Comparison of ENCODE assay signal across 9 cellular contexts in genomic region chr5:140112685-140113179, GRCh38. TPM values are rescaled to one million over a fixed set of nuclear protein-coding genes. Genes with fewer than 3 reads are reported as not detected.
A peak's percentile ranks its signal among the peaks of the same experiment; 100 is the strongest.
DNase-seq lines count a peak whose midpoint lies in the region; ATAC-seq and TF ChIP-seq lines count a peak whose summit lies in the region.
"Had no signal": no experiment of that assay in that cellular context is flagged by ENCODE, and none has a peak within 500 bp of the region (broad histone marks: within the 10 kb centered on the region; RNA-seq: fewer than 3 reads in every experiment).

No MANE protein-coding gene starts in this region.

- no peaks in the 10 kb centered on the region for H3K27me3 ChIP-seq in skeletal muscle tissue (ENCODE audit: control insufficient read depth in 3 of 3, insufficient read depth in 3 of 3, low read length in 3 of 3)

- H3K4me3 ChIP-seq in GM12864 (ENCODE audit: low read depth, low read length) (peak overlapping the region; percentile 80), fibroblast of villous mesenchyme (ENCODE audit: low read depth, low read length) (peak overlapping the region; percentile 75), skeletal muscle tissue (ENCODE audit: low read length in 3 of 3) (peak overlapping the region in 2 of 3 donors; percentile 88 to 98)

- DNase-seq in GM12864 (ENCODE audit: low read depth) (no peak), fibroblast of villous mesenchyme (ENCODE audit: low read depth) (no peak), midbrain (lab: John Stamatoyannopoulos, UW) (no peak), RKO (ENCODE audit: low spot score) (no peak), cerebellum (ENCODE audit: low spot score) (no peak)
- DNase-seq: NCI-H524 treated with DMSO at 0.1 percent for 48 hours had no signal

- TF ChIP-seq CTCF in GM12864 (IDR thresholded peaks at IDR 0.05; ENCODE audit: low read depth, low read length, missing control alignments) (no peak), fibroblast of villous mesenchyme (IDR thresholded peaks at IDR 0.05; ENCODE audit: insufficient read depth, low read depth, low read length) (no peak)

- H3K9ac ChIP-seq in skeletal muscle tissue (ENCODE audit: low read depth in 1 of 3, low read length in 3 of 3): peak overlapping the region; percentile 2 to 90 (median 82)

- H3K27ac ChIP-seq in skeletal muscle tissue (ENCODE audit: low read depth, low read length): peak overlapping the region; percentile 89

- H3K4me1 ChIP-seq in skeletal muscle tissue (ENCODE audit: control insufficient read depth in 3 of 3, insufficient read depth in 3 of 3, low read length in 3 of 3): peaks cover 35 to 64% (median 55%) of the 10 kb centered on the region in 3 donors

- no peaks in the 10 kb centered on the region for H3K9me3 ChIP-seq in skeletal muscle tissue (ENCODE audit: control insufficient read depth in 3 of 3, low read length in 3 of 3)

- peak; percentile 4; the same call in 2 of the 3 replicates for ATAC-seq in SK-N-SH treated with all-trans-retinoic acid at 6 μM for 48 hours
- ATAC-seq in HG03469 (IDR thresholded peaks at IDR 0.05; ENCODE audit: unreplicated experiment): no peak

- no peaks in the 10 kb centered on the region for H3K36me3 ChIP-seq in skeletal muscle tissue (ENCODE audit: control insufficient read depth in 3 of 3, insufficient read depth in 3 of 3, low read length in 3 of 3)

TF ChIP-seq in SK-N-SH treated with all-trans-retinoic acid at 6 μM for 48 hours, 23 proteins besides CTCF, POLR2A, EP300 and RAD21:
- TF ChIP-seq ZC3H10 (CRISPR knock-in tag; IDR thresholded peaks at IDR 0.05) (no peak), OSR1 (CRISPR knock-in tag; IDR thresholded peaks at IDR 0.05) (no peak), RARB (CRISPR knock-in tag; IDR thresholded peaks at IDR 0.05) (no peak), CSDC2 (CRISPR knock-in tag; IDR thresholded peaks at IDR 0.05) (no peak), CSRNP3 (CRISPR knock-in tag; IDR thresholded peaks at IDR 0.05) (no peak), ISL1 (CRISPR knock-in tag; IDR thresholded peaks at IDR 0.05) (no peak), CREB5 (CRISPR knock-in tag; IDR thresholded peaks at IDR 0.05; ENCODE audit: low read depth) (no peak), TCF4 (CRISPR knock-in tag; IDR thresholded peaks at IDR 0.05; ENCODE audit: borderline replicate concordance) (no peak), BACH2 (CRISPR knock-in tag; IDR thresholded peaks at IDR 0.05; ENCODE audit: borderline replicate concordance) (no peak), ZNF565 (CRISPR knock-in tag; conservative IDR thresholded peaks at IDR 0.05; ENCODE audit: low read depth) (no peak), ARNTL (CRISPR knock-in tag; IDR thresholded peaks at IDR 0.05; ENCODE audit: borderline replicate concordance, low read depth) (no peak)
- TF ChIP-seq, protein P1, sequence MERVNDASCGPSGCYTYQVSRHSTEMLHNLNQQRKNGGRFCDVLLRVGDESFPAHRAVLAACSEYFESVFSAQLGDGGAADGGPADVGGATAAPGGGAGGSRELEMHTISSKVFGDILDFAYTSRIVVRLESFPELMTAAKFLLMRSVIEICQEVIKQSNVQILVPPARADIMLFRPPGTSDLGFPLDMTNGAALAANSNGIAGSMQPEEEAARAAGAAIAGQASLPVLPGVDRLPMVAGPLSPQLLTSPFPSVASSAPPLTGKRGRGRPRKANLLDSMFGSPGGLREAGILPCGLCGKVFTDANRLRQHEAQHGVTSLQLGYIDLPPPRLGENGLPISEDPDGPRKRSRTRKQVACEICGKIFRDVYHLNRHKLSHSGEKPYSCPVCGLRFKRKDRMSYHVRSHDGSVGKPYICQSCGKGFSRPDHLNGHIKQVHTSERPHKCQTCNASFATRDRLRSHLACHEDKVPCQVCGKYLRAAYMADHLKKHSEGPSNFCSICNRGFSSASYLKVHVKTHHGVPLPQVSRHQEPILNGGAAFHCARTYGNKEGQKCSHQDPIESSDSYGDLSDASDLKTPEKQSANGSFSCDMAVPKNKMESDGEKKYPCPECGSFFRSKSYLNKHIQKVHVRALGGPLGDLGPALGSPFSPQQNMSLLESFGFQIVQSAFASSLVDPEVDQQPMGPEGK (CRISPR knock-in tag; IDR thresholded peaks at IDR 0.05; ENCODE audit: borderline replicate concordance): no peak
- TF ChIP-seq, protein P2, sequence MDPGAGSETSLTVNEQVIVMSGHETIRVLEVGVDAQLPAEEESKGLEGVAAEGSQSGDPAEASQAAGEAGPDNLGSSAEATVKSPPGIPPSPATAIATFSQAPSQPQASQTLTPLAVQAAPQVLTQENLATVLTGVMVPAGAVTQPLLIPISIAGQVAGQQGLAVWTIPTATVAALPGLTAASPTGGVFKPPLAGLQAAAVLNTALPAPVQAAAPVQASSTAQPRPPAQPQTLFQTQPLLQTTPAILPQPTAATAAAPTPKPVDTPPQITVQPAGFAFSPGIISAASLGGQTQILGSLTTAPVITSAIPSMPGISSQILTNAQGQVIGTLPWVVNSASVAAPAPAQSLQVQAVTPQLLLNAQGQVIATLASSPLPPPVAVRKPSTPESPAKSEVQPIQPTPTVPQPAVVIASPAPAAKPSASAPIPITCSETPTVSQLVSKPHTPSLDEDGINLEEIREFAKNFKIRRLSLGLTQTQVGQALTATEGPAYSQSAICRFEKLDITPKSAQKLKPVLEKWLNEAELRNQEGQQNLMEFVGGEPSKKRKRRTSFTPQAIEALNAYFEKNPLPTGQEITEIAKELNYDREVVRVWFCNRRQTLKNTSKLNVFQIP (CRISPR knock-in tag; IDR thresholded peaks at IDR 0.05; ENCODE audit: borderline replicate concordance, low read depth): no peak
TF ChIP-seq in SK-N-SH treated with all-trans-retinoic acid at 6 μM for 48 hours: peak in this region for 0.

RNA-seq across cellular contexts. Expression of gene PURA, which starts 1.2 kb away (rescaled TPM):
- total RNA-seq in fibroblast of villous mesenchyme: 20.0 and 26.3 TPM in 2 replicates
- total RNA-seq in skeletal muscle tissue: 7.8 TPM
- total RNA-seq in cerebellum: 12.6 TPM

RNA-seq across cellular contexts. Expression of gene IGIP, which starts 13.0 kb away (rescaled TPM):
- 6.4 and 7.8 TPM in 2 replicates for total RNA-seq in fibroblast of villous mesenchyme
- 5.7 TPM for total RNA-seq in skeletal muscle tissue
- total RNA-seq in cerebellum: 8.3 TPM
